In genomic region chr6:35417979-35418661, GRCh38 we compare ENCODE assay signal across 1 cellular context.
TF ChIP-seq lines count a peak whose summit lies in the region.

No MANE protein-coding gene starts in this region.

TF ChIP-seq in SK-N-SH, 30 proteins besides CTCF, POLR2A, EP300 and RAD21 (continued from another document):
- TF ChIP-seq RCOR1 (IDR thresholded peaks at IDR 0.05; ENCODE audit: low read length) (peak; percentile 74; the same call in 1 of the 2 replicates), RXRA (IDR thresholded peaks at IDR 0.05; ENCODE audit: borderline replicate concordance, low read depth) (no peak), MXI1 (IDR thresholded peaks at IDR 0.05; ENCODE audit: low read depth, low read length) (peak; percentile 69), NRF1 (IDR thresholded peaks at IDR 0.05; ENCODE audit: low read depth, low read length) (no peak), POLR2AphosphoS5 (IDR thresholded peaks at IDR 0.05; ENCODE audit: low read depth, low read length) (no peak), YY1 (IDR thresholded peaks at IDR 0.05; ENCODE audit: low read depth) (no peak)
- TF ChIP-seq, protein P1, sequence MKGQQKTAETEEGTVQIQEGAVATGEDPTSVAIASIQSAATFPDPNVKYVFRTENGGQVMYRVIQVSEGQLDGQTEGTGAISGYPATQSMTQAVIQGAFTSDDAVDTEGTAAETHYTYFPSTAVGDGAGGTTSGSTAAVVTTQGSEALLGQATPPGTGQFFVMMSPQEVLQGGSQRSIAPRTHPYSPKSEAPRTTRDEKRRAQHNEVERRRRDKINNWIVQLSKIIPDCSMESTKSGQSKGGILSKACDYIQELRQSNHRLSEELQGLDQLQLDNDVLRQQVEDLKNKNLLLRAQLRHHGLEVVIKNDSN (IDR thresholded peaks at IDR 0.05; ENCODE audit: borderline replicate concordance, low read depth), result no peak
